8 cellular contexts compared by ENCODE assay signal in the genomic region with DNA sequence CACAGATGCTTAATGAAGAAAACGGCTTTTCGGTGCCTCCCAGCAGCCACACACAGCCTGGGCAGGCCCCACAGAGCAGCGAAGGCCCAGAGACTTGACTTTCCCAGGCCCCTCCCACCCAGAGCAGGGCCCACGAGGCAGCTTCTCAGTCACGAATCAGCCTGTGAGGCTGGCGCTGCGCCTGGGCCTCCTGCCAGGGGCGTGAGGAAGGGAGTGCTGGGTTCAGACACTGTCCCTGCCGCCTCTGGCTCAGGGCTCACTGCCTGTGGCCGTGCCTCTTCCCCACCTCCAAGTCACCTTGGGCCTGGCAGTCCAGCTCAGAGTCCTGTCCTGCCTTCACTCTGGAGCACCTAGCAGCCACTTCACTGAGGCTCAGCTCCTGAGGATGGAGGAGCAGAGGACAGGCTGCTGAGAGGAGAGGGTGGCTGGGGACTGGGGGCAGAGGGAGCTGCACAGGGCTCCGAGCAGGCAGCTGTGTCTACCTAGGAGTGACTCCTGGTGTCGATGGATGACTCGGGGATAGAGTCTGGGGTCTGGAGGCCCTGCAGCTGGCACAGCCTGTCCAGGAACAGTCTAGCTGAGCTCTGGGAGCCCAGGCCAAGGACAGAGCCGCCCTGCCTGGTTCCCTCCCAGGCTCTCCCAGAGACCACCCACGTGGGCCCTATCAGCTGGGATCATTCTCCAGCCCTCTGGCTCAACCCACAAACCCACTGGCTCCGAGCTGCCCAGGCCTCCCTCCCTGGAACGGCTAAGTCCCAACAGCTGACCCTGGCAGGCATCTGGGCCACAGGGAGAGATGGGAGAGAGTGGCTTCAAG. TPM values are rescaled to one million over a fixed set of nuclear protein-coding genes. Genes with fewer than 3 reads are reported as not detected.
A peak's percentile ranks its signal among the peaks of the same experiment; 100 is the strongest.
DNase-seq lines count a peak whose midpoint lies in the region; ATAC-seq and TF ChIP-seq lines count a peak whose summit lies in the region.

No MANE protein-coding gene starts in this region.

- POLR2A ChIA-PET in SK-N-SH (lab: Yijun Ruan, JAX): interaction anchor here (0.6 to 3.7 kb wide), 13 partner anchors 9 to 618 kb away, joined by 3 to 79 read pairs (median 5); partner anchors contain the start of genes FOSL2 and PPP1CB

- no peak for TF ChIP-seq EP300 in SK-N-SH (IDR thresholded peaks at IDR 0.05; ENCODE audit: borderline replicate concordance in 1 of 2, low read depth in 1 of 2, low read length in 1 of 2)
- no peak for TF ChIP-seq EP300 in upper lobe of left lung (IDR thresholded peaks at IDR 0.05)

- H3K4me1 ChIP-seq in SK-N-SH (ENCODE audit: control insufficient read depth in 1 of 2, insufficient read depth in 2 of 2, low read depth in 1 of 2, low read length in 1 of 2) (peaks cover 13 to 40% of the 10 kb centered on the region in 2 experiments; a peak in 3 of 4 replicates), mucosa of rectum (ENCODE audit: control insufficient read depth in 2 of 2, insufficient read depth in 2 of 2, low read length in 2 of 2) (peaks cover 27 to 32% of the 10 kb centered on the region in 2 donors), upper lobe of left lung (peaks cover 29 to 40% (median 33%) of the 10 kb centered on the region in 4 donors)

- H3K9ac ChIP-seq in SK-N-SH: peak overlapping the region; percentile 41
- H3K9ac ChIP-seq in mucosa of rectum (ENCODE audit: low read depth in 1 of 2, low read length in 2 of 2): peak overlapping the region; percentile 47 to 72

- ATAC-seq in upper lobe of left lung (ENCODE audit: low FRiP score in 2 of 2) (peak; percentile 73 to 86), HG02763 (IDR thresholded peaks at IDR 0.05; ENCODE audit: unreplicated experiment) (no peak), HG03025 (IDR thresholded peaks at IDR 0.05; ENCODE audit: low FRiP score, unreplicated experiment) (no peak)

- H4K20me1 ChIP-seq in SK-N-SH (ENCODE audit: insufficient read depth): no peaks in the 10 kb centered on the region

- H3K36me3 ChIP-seq in SK-N-SH (replicated peaks in 1 of 2; ENCODE audit: control insufficient read depth in 1 of 2, insufficient read depth in 2 of 2, low read length in 1 of 2) (no peaks in the 10 kb centered on the region), mucosa of rectum (ENCODE audit: control insufficient read depth in 2 of 2, insufficient read depth in 2 of 2, low read length in 2 of 2) (no peaks in the 10 kb centered on the region), upper lobe of left lung (no peaks in the 10 kb centered on the region)

- no peak overlapping the region; the same call in 1 of the 2 replicates for H3K4me2 ChIP-seq in SK-N-SH

- peak; percentile 72 for TF ChIP-seq POLR2A in erythroblast (IDR thresholded peaks at IDR 0.05; ENCODE audit: low read length)
- no peak for TF ChIP-seq POLR2A in upper lobe of left lung (IDR thresholded peaks at IDR 0.05)

- TF ChIP-seq RAD21 in SK-N-SH (IDR thresholded peaks at IDR 0.05; ENCODE audit: low read length): no peak; the same call in 1 of the 2 replicates

- CTCF ChIA-PET in SK-N-SH (lab: Yijun Ruan, JAX): interaction anchor here (0.8 to 1.4 kb wide), 5 partner anchors 15 to 653 kb away, joined by 3 to 5 read pairs (median 4); no protein-coding TSS in a partner anchor

- H2AFZ ChIP-seq in SK-N-SH (ENCODE audit: low read depth): peak overlapping the region; percentile 89; the same call in 1 of the 2 replicates

- peak overlapping the region; percentile 60 to 97 for H3K27ac ChIP-seq in SK-N-SH (ENCODE audit: low read depth in 2 of 2, low read length in 1 of 2)
- peak overlapping the region; percentile 75 to 76 for H3K27ac ChIP-seq in mucosa of rectum (ENCODE audit: low read depth in 2 of 2, low read length in 2 of 2)
- peak overlapping the region; percentile 48 to 77 (median 56) for H3K27ac ChIP-seq in upper lobe of left lung

- WGBS in SK-N-SH (ENCODE audit: low lambda C conversion rate): 52% methylated on average over 15 of the region's 17 CpGs
- WGBS in upper lobe of left lung, 2 donors: 33 to 53% methylated on average over 3 to 14 of the region's 17 CpGs

- H3K27me3 ChIP-seq in SK-N-SH (ENCODE audit: insufficient read depth): no peaks in the 10 kb centered on the region
- H3K27me3 ChIP-seq in mucosa of rectum (ENCODE audit: control insufficient read depth in 2 of 2, insufficient read depth in 2 of 2, low read length in 2 of 2): no peaks in the 10 kb centered on the region
- no peaks in the 10 kb centered on the region for H3K27me3 ChIP-seq in upper lobe of left lung

- H3K4me3 ChIP-seq in SK-N-SH (ENCODE audit: low read depth in 2 of 2, low read length in 1 of 2) (no peak overlapping the region), mucosa of rectum (ENCODE audit: low read length in 2 of 2) (no peak overlapping the region), upper lobe of left lung (no peak overlapping the region)

- peak; percentile 71 for DNase-seq in activated effector memory CD4-positive, alpha-beta T cell treated with anti-CD3 and anti-CD28 coated beads, Interleukin-2, amount 50 U/mL, for 16 hours
- no peak for DNase-seq in activated effector memory CD4-positive, alpha-beta T cell treated with Interleukin-2 at 50 U/mL for 16 hours
- peak; percentile 90 for DNase-seq in SK-N-SH
- DNase-seq in erythroblast (lab: John Stamatoyannopoulos, UW): peak; percentile 94 to 95
- peak; percentile 69 to 95 for DNase-seq in upper lobe of left lung

- no peaks in the 10 kb centered on the region for H3K9me3 ChIP-seq in SK-N-SH
- no peaks in the 10 kb centered on the region for H3K9me3 ChIP-seq in mucosa of rectum (ENCODE audit: control insufficient read depth in 2 of 2, low read length in 2 of 2)
- H3K9me3 ChIP-seq in upper lobe of left lung: no peaks in the 10 kb centered on the region

- H3K9me2 ChIP-seq in SK-N-SH: no peaks in the 10 kb centered on the region

- H3K79me2 ChIP-seq in SK-N-SH (ENCODE audit: insufficient read depth): no peaks in the 10 kb centered on the region

- TF ChIP-seq CTCF in SK-N-SH (IDR thresholded peaks at IDR 0.05): no peak
- no peak for TF ChIP-seq CTCF in upper lobe of left lung (IDR thresholded peaks at IDR 0.05)

- peaks cover 5% of the 10 kb centered on the region for H3F3A ChIP-seq in SK-N-SH (replicated peaks; ENCODE audit: insufficient read depth)

TF ChIP-seq in SK-N-SH, 30 proteins besides CTCF, POLR2A, EP300 and RAD21 (continues in another document):
- TF ChIP-seq GATA2 (CRISPR knock-in tag; IDR thresholded peaks at IDR 0.05) (no peak), FOXM1 (IDR thresholded peaks at IDR 0.05; ENCODE audit: low read depth) (no peak), YY1 (IDR thresholded peaks at IDR 0.05; ENCODE audit: low read depth) (no peak), SIN3A (IDR thresholded peaks at IDR 0.05; ENCODE audit: borderline replicate concordance, low read depth, low read length) (peak; percentile 49; the same call in 1 of the 2 replicates), TAF1 (IDR thresholded peaks at IDR 0.05; ENCODE audit: borderline replicate concordance, low read depth, low read length) (no peak), MAX (IDR thresholded peaks at IDR 0.05; ENCODE audit: low read depth) (peak; percentile 89), REST (IDR thresholded peaks at IDR 0.05; ENCODE audit: low read depth, low read length) (no peak), RXRA (IDR thresholded peaks at IDR 0.05; ENCODE audit: borderline replicate concordance, low read depth) (no peak), JUND (IDR thresholded peaks at IDR 0.05) (no peak), RCOR1 (IDR thresholded peaks at IDR 0.05; ENCODE audit: low read length) (no peak), MXI1 (IDR thresholded peaks at IDR 0.05; ENCODE audit: low read depth, low read length) (peak; percentile 6; the same call in 1 of the 2 replicates), SMC3 (IDR thresholded peaks at IDR 0.05; ENCODE audit: low read depth, low read length) (peak; percentile 5; the same call in 1 of the 2 replicates), ELF1 (IDR thresholded peaks at IDR 0.05) (no peak)
- TF ChIP-seq, protein P1, sequence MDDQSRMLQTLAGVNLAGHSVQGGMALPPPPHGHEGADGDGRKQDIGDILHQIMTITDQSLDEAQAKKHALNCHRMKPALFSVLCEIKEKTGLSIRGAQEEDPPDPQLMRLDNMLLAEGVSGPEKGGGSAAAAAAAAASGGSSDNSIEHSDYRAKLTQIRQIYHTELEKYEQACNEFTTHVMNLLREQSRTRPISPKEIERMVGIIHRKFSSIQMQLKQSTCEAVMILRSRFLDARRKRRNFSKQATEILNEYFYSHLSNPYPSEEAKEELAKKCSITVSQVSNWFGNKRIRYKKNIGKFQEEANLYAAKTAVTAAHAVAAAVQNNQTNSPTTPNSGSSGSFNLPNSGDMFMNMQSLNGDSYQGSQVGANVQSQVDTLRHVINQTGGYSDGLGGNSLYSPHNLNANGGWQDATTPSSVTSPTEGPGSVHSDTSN (IDR thresholded peaks at IDR 0.05): no peak

RNA-seq across cellular contexts. Expression of gene FOSL2, which starts 36.4 kb away (rescaled TPM):
- polyA plus RNA-seq in SK-N-SH (2012; rRNA removed): 30.1 and 41.7 TPM in 2 replicates
- polyA plus RNA-seq in SK-N-SH (2012; cell fraction: cytosol; rRNA removed): 20.1 and 23.0 TPM in 2 replicates
- 50.5 and 72.9 TPM in 2 replicates for polyA plus RNA-seq in SK-N-SH (2012; cell fraction: nucleus; rRNA removed)
- total RNA-seq in upper lobe of left lung: 100 to 1,000 TPM in 3 of 6 donors, 10 to 100 TPM in 3; 71.0 to 137 (median 91.0) TPM

Comparison
In these comparisons a context has a peak if more than half of its experiments do, and no peak if none do; other contexts are left out.
1. ATAC-seq: peak in upper lobe of left lung (2 of 2); none in HG02763 (single experiment) and HG03025 (single experiment).
2. Peak in every context shown above with its lines, with median percentiles within 50 percentile points of each other: H3K27ac ChIP-seq.